In genomic region chr15:88913850-88914169, GRCh38 we compare ENCODE assay signal across 9 cellular contexts. TPM values are rescaled to one million over a fixed set of nuclear protein-coding genes. Genes with fewer than 3 reads are reported as not detected.
A peak's percentile ranks its signal among the peaks of the same experiment; 100 is the strongest.
DNase-seq lines count a peak whose midpoint lies in the region; ATAC-seq and TF ChIP-seq lines count a peak whose summit lies in the region.
"Had no signal": no experiment of that assay in that cellular context is flagged by ENCODE, and none has a peak within 500 bp of the region (broad histone marks: within the 10 kb centered on the region; RNA-seq: fewer than 3 reads in every experiment).

No MANE protein-coding gene starts in this region.

- H3K4me1 Mint-ChIP-seq in activated T-cell treated with anti-CD3 and anti-CD28 coated beads, Interleukin-2, amount 50 U/mL, for 72 hours (ENCODE audit: low read depth), result peaks cover 42% of the 10 kb centered on the region
- H3K4me1 Mint-ChIP-seq in activated T-helper 1 cell treated with anti-CD3 and anti-CD28 coated beads, Interleukin-12 subunit alpha, Interleukin-12 subunit beta, Interleukin-2, Interleukin-4 antibody, amounts not matched to agents 30 ng/mL and 10 ng/mL and 1 ng/mL, durations not matched to agents 14 hours and 24 hours and 36 hours (ENCODE audit: low read depth), result peaks cover 31% of the 10 kb centered on the region
- peaks cover 16 to 23% of the 10 kb centered on the region in 2 donors for H3K4me1 Mint-ChIP-seq in immature natural killer cell

- H3K27me3 Mint-ChIP-seq in activated T-cell treated with anti-CD3 and anti-CD28 coated beads, Interleukin-2, amount 50 U/mL, for 72 hours (ENCODE audit: low read depth), result no peaks in the 10 kb centered on the region
- H3K27me3 Mint-ChIP-seq in activated T-helper 1 cell treated with anti-CD3 and anti-CD28 coated beads, Interleukin-12 subunit alpha, Interleukin-12 subunit beta, Interleukin-2, Interleukin-4 antibody, amounts not matched to agents 30 ng/mL and 10 ng/mL and 1 ng/mL, durations not matched to agents 14 hours and 24 hours and 36 hours (ENCODE audit: insufficient read depth), result peaks cover 12% of the 10 kb centered on the region
- peaks cover 0 to 5% (median 1%) of the 10 kb centered on the region in 3 donors for H3K27me3 Mint-ChIP-seq in immature natural killer cell (ENCODE audit: low read depth in 3 of 3)

- peaks cover 12 to 40% of the 10 kb centered on the region in 2 donors for H3K4me1 ChIP-seq in thoracic aorta (ENCODE audit: control insufficient read depth in 1 of 2, low read depth in 2 of 2)

- H3K27ac Mint-ChIP-seq in activated T-cell treated with anti-CD3 and anti-CD28 coated beads, Interleukin-2, amount 50 U/mL, for 72 hours, result peak overlapping the region; percentile 98
- H3K27ac Mint-ChIP-seq in activated T-helper 1 cell treated with anti-CD3 and anti-CD28 coated beads, Interleukin-12 subunit alpha, Interleukin-12 subunit beta, Interleukin-2, Interleukin-4 antibody, amounts not matched to agents 30 ng/mL and 10 ng/mL and 1 ng/mL, durations not matched to agents 14 hours and 24 hours and 36 hours, result peak overlapping the region; percentile 77
- peak overlapping the region in 4 of 6 donors; percentile 57 to 79 (median 66) for H3K27ac Mint-ChIP-seq in immature natural killer cell

- H3K36me3 ChIP-seq in thoracic aorta, result peaks cover 13% of the 10 kb centered on the region

- H3K27ac ChIP-seq in thoracic aorta, result peak overlapping the region in 1 of 2 donors; percentile 98

- peak overlapping the region; percentile 90 to 100 for H3K4me3 Mint-ChIP-seq in activated T-cell treated with anti-CD3 and anti-CD28 coated beads, Interleukin-2, amount 50 U/mL, for 72 hours
- peak overlapping the region; percentile 93 for H3K4me3 Mint-ChIP-seq in activated T-helper 1 cell treated with anti-CD3 and anti-CD28 coated beads, Interleukin-12 subunit alpha, Interleukin-12 subunit beta, Interleukin-2, Interleukin-4 antibody, amounts not matched to agents 30 ng/mL and 10 ng/mL and 1 ng/mL, durations not matched to agents 14 hours and 24 hours and 36 hours
- peak overlapping the region; percentile 90 to 97 (median 96) for H3K4me3 Mint-ChIP-seq in immature natural killer cell

- DNase-seq in activated T-cell treated with anti-CD3 and anti-CD28 coated beads, Interleukin-2, amount 50 U/mL, for 72 hours, result no peak
- no peak for DNase-seq in activated T-cell treated with anti-CD3 and anti-CD28 coated beads, Interleukin-2, amount 50 U/mL, for 1 hour
- no peak for DNase-seq in activated T-helper 1 cell treated with anti-CD3 and anti-CD28 coated beads, Interleukin-12 subunit alpha, Interleukin-12 subunit beta, Interleukin-2, Interleukin-4 antibody, amounts not matched to agents 30 ng/mL and 10 ng/mL and 1 ng/mL, durations not matched to agents 14 hours and 24 hours and 36 hours (ENCODE audit: low spot score)
- no peak for DNase-seq in immature natural killer cell
- no peak for DNase-seq in thoracic aorta (ENCODE audit: low spot score)
- DNase-seq in HuH-7.5 (ENCODE audit: low spot score), result no peak
- DNase-seq: activated naive CD4-positive, alpha-beta T cell treated with anti-CD3 and anti-CD28 coated beads, Interleukin-2, amount 50 U/mL, for 16 hours had no signal

- H3K36me3 Mint-ChIP-seq in activated T-cell treated with anti-CD3 and anti-CD28 coated beads, Interleukin-2, amount 50 U/mL, for 72 hours (ENCODE audit: insufficient read depth in 2 of 2), result no peaks in the 10 kb centered on the region
- no peaks in the 10 kb centered on the region for H3K36me3 Mint-ChIP-seq in activated T-helper 1 cell treated with anti-CD3 and anti-CD28 coated beads, Interleukin-12 subunit alpha, Interleukin-12 subunit beta, Interleukin-2, Interleukin-4 antibody, amounts not matched to agents 30 ng/mL and 10 ng/mL and 1 ng/mL, durations not matched to agents 14 hours and 24 hours and 36 hours (ENCODE audit: low read depth)
- no peaks in the 10 kb centered on the region for H3K36me3 Mint-ChIP-seq in immature natural killer cell

- intact Hi-C loops in activated T-helper 1 cell treated with anti-CD3 and anti-CD28 coated beads, Interleukin-12 subunit alpha, Interleukin-12 subunit beta, Interleukin-2, Interleukin-4 antibody, amounts not matched to agents 30 ng/mL and 10 ng/mL and 1 ng/mL, durations not matched to agents 14 hours and 24 hours and 36 hours (cut with micrococcal nuclease), result loop anchor here (1.0 kb wide), 3 partner anchors 10 to 329 kb away; partner anchors contain the start of genes FANCI and HAPLN3

- ATAC-seq in activated T-cell treated with anti-CD3 and anti-CD28 coated beads, Interleukin-2, amount 50 U/mL, for 72 hours (replicated peaks in 1 of 2), result no peak
- no peak for ATAC-seq in thoracic aorta (ENCODE audit: insufficient number of reproducible peaks, low FRiP score, low read depth)
- ATAC-seq in GM19023 (IDR thresholded peaks at IDR 0.05; ENCODE audit: unreplicated experiment), result no peak
- no peak for ATAC-seq in HG03565 (IDR thresholded peaks at IDR 0.05; ENCODE audit: unreplicated experiment)

- no peaks in the 10 kb centered on the region for H3K9me3 ChIP-seq in thoracic aorta

- no peaks in the 10 kb centered on the region for H3K9me3 Mint-ChIP-seq in activated T-cell treated with anti-CD3 and anti-CD28 coated beads, Interleukin-2, amount 50 U/mL, for 72 hours
- H3K9me3 Mint-ChIP-seq in activated T-helper 1 cell treated with anti-CD3 and anti-CD28 coated beads, Interleukin-12 subunit alpha, Interleukin-12 subunit beta, Interleukin-2, Interleukin-4 antibody, amounts not matched to agents 30 ng/mL and 10 ng/mL and 1 ng/mL, durations not matched to agents 14 hours and 24 hours and 36 hours, result no peaks in the 10 kb centered on the region
- no peaks in the 10 kb centered on the region for H3K9me3 Mint-ChIP-seq in immature natural killer cell

- H3K4me3 ChIP-seq in thoracic aorta, result peak overlapping the region; percentile 99

- TF ChIP-seq CTCF in thoracic aorta (IDR thresholded peaks at IDR 0.05), result no peak

- H3K27me3 ChIP-seq in thoracic aorta (replicated peaks; ENCODE audit: insufficient read depth), result no peaks in the 10 kb centered on the region

RNA-seq across cellular contexts. Expression of gene MFGE8, which starts 0.6 kb away (rescaled TPM):
- total RNA-seq in activated T-cell treated with anti-CD3 and anti-CD28 coated beads, Interleukin-2, amount 50 U/mL, for 72 hours, result 10 to 100 TPM; 21.7 to 27.7 TPM
- 7.9 and 10.6 TPM in 2 replicates for total RNA-seq in activated T-helper 1 cell treated with anti-CD3 and anti-CD28 coated beads, Interleukin-12 subunit alpha, Interleukin-12 subunit beta, Interleukin-2, Interleukin-4 antibody, amounts not matched to agents 30 ng/mL and 10 ng/mL and 1 ng/mL, durations not matched to agents 14 hours and 24 hours and 36 hours
- 1 to 10 TPM; 3.8 to 6.9 (median 4.4) TPM for polyA plus RNA-seq in immature natural killer cell
- total RNA-seq in thoracic aorta, result 1,000 to 10,000 TPM; 1,687 to 3,053 TPM

RNA-seq across cellular contexts. Expression of gene HAPLN3, which starts 18.5 kb away (rescaled TPM):
- total RNA-seq in activated T-cell treated with anti-CD3 and anti-CD28 coated beads, Interleukin-2, amount 50 U/mL, for 72 hours, result 100 to 1,000 TPM in 1 of 2 donors, 10 to 100 TPM in 1; 82.5 to 114 TPM
- 83.4 and 85.8 TPM in 2 replicates for total RNA-seq in activated T-helper 1 cell treated with anti-CD3 and anti-CD28 coated beads, Interleukin-12 subunit alpha, Interleukin-12 subunit beta, Interleukin-2, Interleukin-4 antibody, amounts not matched to agents 30 ng/mL and 10 ng/mL and 1 ng/mL, durations not matched to agents 14 hours and 24 hours and 36 hours
- 1 to 10 TPM; 3.4 to 7.8 (median 5.3) TPM for polyA plus RNA-seq in immature natural killer cell
- total RNA-seq in thoracic aorta, result 100 to 1,000 TPM; 111 to 173 TPM

Comparison
In these comparisons a context has a peak if more than half of its experiments do, and no peak if none do; other contexts are left out.
1. RNA of gene MFGE8, which starts 0.6 kb away (total RNA-seq): 1,687 to 3,053 TPM in thoracic aorta; 21.7 to 27.7 TPM in activated T-cell treated with anti-CD3 and anti-CD28 coated beads, Interleukin-2, amount 50 U/mL, for 72 hours and 7.9 to 10.6 TPM in activated T-helper 1 cell treated with anti-CD3 and anti-CD28 coated beads, Interleukin-12 subunit alpha, Interleukin-12 subunit beta, Interleukin-2, Interleukin-4 antibody, amounts not matched to agents 30 ng/mL and 10 ng/mL and 1 ng/mL, durations not matched to agents 14 hours and 24 hours and 36 hours; every median in the first group is over 10 times any median in the second.
2. Peak in every context shown above with its lines, with median percentiles within 50 percentile points of each other: H3K27ac Mint-ChIP-seq and H3K4me3 Mint-ChIP-seq.